In the genomic region with DNA sequence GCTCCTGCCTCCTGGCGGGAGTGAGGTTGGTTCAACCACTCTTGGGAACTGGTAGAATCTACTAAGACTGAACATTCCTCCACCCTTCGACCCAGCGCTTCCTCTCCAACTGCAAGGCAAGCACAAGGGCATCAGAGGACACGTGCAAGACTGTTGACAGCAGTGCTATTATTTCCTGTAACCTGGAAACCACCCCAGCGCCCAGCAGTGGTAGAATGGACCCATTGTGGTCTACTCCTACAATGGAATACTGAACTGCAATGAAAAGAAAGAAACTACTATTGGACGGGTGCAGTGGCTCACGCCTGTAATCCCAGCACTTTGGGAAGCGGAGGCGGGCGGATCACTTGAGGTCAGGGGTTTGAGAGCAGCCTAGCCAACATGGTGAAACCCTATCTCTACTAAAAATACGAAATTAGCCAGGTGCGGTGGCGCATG, we compare ENCODE assay signal across 1 cellular context.
TF ChIP-seq lines count a peak whose summit lies in the region.

No MANE protein-coding gene starts in this region.

TF ChIP-seq in GM23338, 12 proteins besides CTCF, POLR2A, EP300 and RAD21 (continued from another document):
- TF ChIP-seq POLR2AphosphoS5 (IDR thresholded peaks at IDR 0.05; ENCODE audit: low read depth), result no peak
- TF ChIP-seq EZH2phosphoT487 (IDR thresholded peaks at IDR 0.05; ENCODE audit: unreplicated experiment), result no peak
